9 cellular contexts compared by ENCODE assay signal in the genomic region with DNA sequence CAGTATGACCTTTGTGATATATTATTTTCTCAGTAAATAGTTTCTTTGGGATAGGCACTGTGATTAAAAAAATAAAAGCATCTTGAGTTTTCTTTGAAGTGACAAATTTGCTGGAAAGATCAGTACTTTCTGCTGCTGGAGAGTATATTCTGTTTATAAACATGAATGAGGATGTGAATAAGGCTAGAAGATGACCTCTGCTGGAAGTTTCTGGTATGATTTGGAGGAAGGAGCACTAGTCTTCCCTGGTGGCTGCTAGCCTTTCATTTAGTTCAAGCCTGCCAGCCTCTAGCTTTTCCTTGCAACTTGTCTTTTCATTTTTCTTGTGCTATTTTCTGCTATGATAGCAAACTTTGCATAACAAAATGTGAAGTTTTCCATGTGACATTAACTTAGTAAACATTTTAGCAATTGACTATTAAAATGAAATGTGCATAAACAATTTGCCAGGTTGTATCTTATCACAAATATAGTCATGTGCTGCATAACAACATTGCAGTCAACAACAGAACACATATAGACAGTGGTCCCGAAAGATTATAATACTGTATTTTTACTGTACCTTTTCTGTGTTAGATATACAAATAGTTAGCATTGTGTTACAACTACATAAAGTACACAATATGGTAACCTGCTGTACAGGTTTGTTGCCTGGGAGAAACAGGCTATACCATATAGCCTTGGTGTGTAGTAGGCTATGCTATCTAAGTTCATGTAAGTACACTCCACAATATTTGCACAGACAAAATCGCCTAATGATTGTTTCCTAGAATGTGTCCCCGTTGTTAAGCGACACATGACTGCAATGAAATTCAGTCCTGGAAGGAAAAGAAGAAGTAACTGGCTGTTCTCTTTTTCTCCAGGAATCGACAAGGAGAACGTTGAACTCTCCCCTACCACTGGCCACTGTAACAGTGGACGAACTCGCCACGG. TPM values are rescaled to one million over a fixed set of nuclear protein-coding genes. Genes with fewer than 3 reads are reported as not detected.
A peak's percentile ranks its signal among the peaks of the same experiment; 100 is the strongest.
DNase-seq lines count a peak whose midpoint lies in the region; ATAC-seq and TF ChIP-seq lines count a peak whose summit lies in the region.
"Had no signal": no experiment of that assay in that cellular context is flagged by ENCODE, and none has a peak within 500 bp of the region (broad histone marks: within the 10 kb centered on the region; RNA-seq: fewer than 3 reads in every experiment).

No MANE protein-coding gene starts in this region.

- no peaks in the 10 kb centered on the region for H3K27me3 ChIP-seq in osteoblast (ENCODE audit: insufficient read depth, low read length)

- H3K4me1 Mint-ChIP-seq in activated CD4-positive, alpha-beta T cell treated with anti-CD3 and anti-CD28 coated beads, Interleukin-2, amount 10 ng/mL, durations not matched to agents 7 days and 5 days: peaks cover 20% of the 10 kb centered on the region

- H3K79me2 ChIP-seq in osteoblast (ENCODE audit: insufficient read depth, low read length): no peaks in the 10 kb centered on the region

- no peak overlapping the region for H3K4me2 ChIP-seq in osteoblast (ENCODE audit: insufficient read depth, low read length)

- no peak overlapping the region for H3K27ac Mint-ChIP-seq in activated CD4-positive, alpha-beta T cell treated with anti-CD3 and anti-CD28 coated beads, Interleukin-2, amount 10 ng/mL, durations not matched to agents 7 days and 5 days

- no peak overlapping the region for H3K27ac ChIP-seq in osteoblast (ENCODE audit: low read depth, low read length)
- H3K27ac ChIP-seq: thoracic aorta had no signal

- CTCF ChIA-PET in activated CD4-positive, alpha-beta T cell treated with anti-CD3 and anti-CD28 coated beads, Interleukin-2, amount 10 ng/mL, durations not matched to agents 7 days and 5 days (lab: Charles Lee): interaction anchor here (0.5 to 1.3 kb wide), 6 partner anchors 9 to 305 kb away, joined by 3 to 4 read pairs (median 3); no protein-coding TSS in a partner anchor

- H3K4me3 ChIP-seq in LNCaP clone FGC (ENCODE audit: low read depth, low read length): peak overlapping the region; percentile 37
- no peak overlapping the region for H3K4me3 ChIP-seq in osteoblast (ENCODE audit: insufficient read depth, low read length)
- H3K4me3 ChIP-seq: thoracic aorta had no signal

- no peak overlapping the region for H3K4me3 Mint-ChIP-seq in activated CD4-positive, alpha-beta T cell treated with anti-CD3 and anti-CD28 coated beads, Interleukin-2, amount 10 ng/mL, durations not matched to agents 7 days and 5 days

- H3K9me3 Mint-ChIP-seq in activated CD4-positive, alpha-beta T cell treated with anti-CD3 and anti-CD28 coated beads, Interleukin-2, amount 10 ng/mL, durations not matched to agents 7 days and 5 days: no peaks in the 10 kb centered on the region

- peaks cover 28% of the 10 kb centered on the region for H3K36me3 ChIP-seq in osteoblast (ENCODE audit: insufficient read depth, low read length)

- no peak for ATAC-seq in GM18502 (IDR thresholded peaks at IDR 0.05; ENCODE audit: poor library complexity, unreplicated experiment)
- ATAC-seq in HG02973 (IDR thresholded peaks at IDR 0.05; ENCODE audit: unreplicated experiment): no peak

- H3K27me3 Mint-ChIP-seq in activated CD4-positive, alpha-beta T cell treated with anti-CD3 and anti-CD28 coated beads, Interleukin-2, amount 10 ng/mL, durations not matched to agents 7 days and 5 days: no peaks in the 10 kb centered on the region

- no peak overlapping the region for H2AFZ ChIP-seq in osteoblast (ENCODE audit: low read length)

- DNase-seq in activated CD4-positive, alpha-beta T cell treated with anti-CD3 and anti-CD28 coated beads, Interleukin-2, amount 10 ng/mL, durations not matched to agents 7 days and 5 days: peak; percentile 63
- no peak for DNase-seq in activated CD4-positive, alpha-beta T cell treated with anti-CD3 and anti-CD28 coated beads, Interleukin-2, amount 50 U/mL, for 1 hour
- DNase-seq in LNCaP clone FGC (ENCODE audit: low read depth) (peak; percentile 90), SKM-1 treated with dmso at 0.1 percent for 144 hours (lab: John Stamatoyannopoulos, UW; ENCODE audit: unreplicated experiment) (peak; percentile 93), fibroblast of peridontal ligament (ENCODE audit: extremely low read depth) (peak; percentile 86), osteoblast (ENCODE audit: insufficient read length, low spot score, missing footprints) (no peak)

- peaks cover 7% of the 10 kb centered on the region for H3K4me1 ChIP-seq in osteoblast (ENCODE audit: insufficient read depth, low read length)

- peaks cover 2% of the 10 kb centered on the region for H3K36me3 Mint-ChIP-seq in activated CD4-positive, alpha-beta T cell treated with anti-CD3 and anti-CD28 coated beads, Interleukin-2, amount 10 ng/mL, durations not matched to agents 7 days and 5 days (ENCODE audit: low read depth)

- POLR2A ChIA-PET in activated CD4-positive, alpha-beta T cell treated with anti-CD3 and anti-CD28 coated beads, Interleukin-2, amount 10 ng/mL, durations not matched to agents 7 days and 5 days (lab: Charles Lee): interaction anchor here (0.6 kb wide), 1 partner anchor 402 kb away, joined by 3 read pairs; no protein-coding TSS in a partner anchor

- H4K20me1 ChIP-seq in osteoblast (ENCODE audit: insufficient read depth, low read length): no peaks in the 10 kb centered on the region

- H3K9me3 ChIP-seq in osteoblast (ENCODE audit: low read depth, low read length): no peaks in the 10 kb centered on the region
- H3K9me3 ChIP-seq: thoracic aorta had no signal

- TF ChIP-seq CTCF in LNCaP clone FGC (IDR thresholded peaks at IDR 0.05; ENCODE audit: control insufficient read depth, extremely low read depth, insufficient read depth) (peak; percentile 68), osteoblast (IDR thresholded peaks at IDR 0.05; ENCODE audit: extremely low read depth, low read depth, low read length) (peak; percentile 73)

RNA-seq across cellular contexts. Expression of a gene that starts 18.1 kb away (rescaled TPM):
- total RNA-seq in activated CD4-positive, alpha-beta T cell treated with anti-CD3 and anti-CD28 coated beads, Interleukin-2, amount 10 ng/mL, durations not matched to agents 7 days and 5 days: 10 to 100 TPM; 34.4 to 35.5 TPM
- total RNA-seq in osteoblast: 0.29 and 0.72 TPM in 2 replicates

RNA-seq across cellular contexts. Expression of a gene that starts 52.0 kb away (rescaled TPM):
- 10 to 100 TPM; 58.9 to 73.4 TPM for total RNA-seq in activated CD4-positive, alpha-beta T cell treated with anti-CD3 and anti-CD28 coated beads, Interleukin-2, amount 10 ng/mL, durations not matched to agents 7 days and 5 days
- total RNA-seq in osteoblast: 191 and 244 TPM in 2 replicates

RNA-seq across cellular contexts. Expression of a gene that starts 59.6 kb away (rescaled TPM):
- 100 to 1,000 TPM in 1 of 2 experiments, 10 to 100 TPM in 1; 74.9 to 102 TPM for total RNA-seq in activated CD4-positive, alpha-beta T cell treated with anti-CD3 and anti-CD28 coated beads, Interleukin-2, amount 10 ng/mL, durations not matched to agents 7 days and 5 days
- 4.0 and 6.2 TPM in 2 replicates for total RNA-seq in osteoblast

Comparison
In these comparisons a context has a peak if more than half of its experiments do, and no peak if none do; other contexts are left out.
1. DNase-seq: peak in activated CD4-positive, alpha-beta T cell treated with anti-CD3 and anti-CD28 coated beads, Interleukin-2, amount 10 ng/mL, durations not matched to agents 7 days and 5 days (single experiment), LNCaP clone FGC (single experiment), SKM-1 treated with dmso at 0.1 percent for 144 hours (single experiment) and fibroblast of peridontal ligament (single experiment); none in activated CD4-positive, alpha-beta T cell treated with anti-CD3 and anti-CD28 coated beads, Interleukin-2, amount 50 U/mL, for 1 hour (single experiment) and osteoblast (single experiment).
2. RNA of a gene that starts 18.1 kb away (total RNA-seq): 34.4 to 35.5 TPM in activated CD4-positive, alpha-beta T cell treated with anti-CD3 and anti-CD28 coated beads, Interleukin-2, amount 10 ng/mL, durations not matched to agents 7 days and 5 days; 0.29 to 0.72 TPM in osteoblast; every median in the first group is over 10 times any median in the second.
3. RNA of a gene that starts 59.6 kb away (total RNA-seq): 74.9 to 102 TPM in activated CD4-positive, alpha-beta T cell treated with anti-CD3 and anti-CD28 coated beads, Interleukin-2, amount 10 ng/mL, durations not matched to agents 7 days and 5 days; 4.0 to 6.2 TPM in osteoblast; every median in the first group is over 10 times any median in the second.